ENCODE assay signal across 8 cellular contexts in the genomic region with DNA sequence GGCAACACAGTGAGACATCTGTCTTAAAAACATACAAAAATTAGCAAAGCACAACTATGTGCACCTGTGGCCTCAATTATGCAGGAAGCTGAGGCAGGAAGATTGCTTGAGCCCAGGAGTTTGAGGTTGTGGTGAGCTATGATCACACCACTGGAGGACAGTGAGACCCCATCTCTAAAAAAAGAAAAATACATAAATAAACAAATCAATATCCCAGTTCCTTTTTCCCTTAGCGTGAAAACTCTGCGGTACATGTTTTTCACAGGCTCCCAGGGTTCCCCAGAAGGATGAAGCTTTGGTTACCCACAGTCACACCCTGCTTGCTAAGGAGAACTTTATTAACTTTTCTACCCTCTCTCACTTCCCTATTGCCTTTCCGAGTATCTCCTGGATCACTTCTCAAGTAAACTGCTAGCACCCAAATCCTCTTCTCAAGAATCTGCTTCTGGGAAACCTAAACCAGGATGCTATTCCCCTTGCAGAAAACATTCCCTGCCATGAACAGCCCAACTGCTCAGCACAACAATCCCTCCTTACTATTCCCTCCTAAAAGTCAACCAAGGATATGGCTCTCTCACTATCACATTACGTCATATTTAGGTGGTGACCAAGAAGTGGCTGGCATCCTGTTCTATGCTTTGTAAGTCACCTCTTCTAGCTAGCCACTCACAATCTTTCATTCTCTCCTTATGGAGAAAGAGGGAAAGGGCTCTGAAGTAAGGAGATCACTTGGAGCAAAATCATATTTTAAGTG.
A peak's percentile ranks its signal among the peaks of the same experiment; 100 is the strongest.
DNase-seq lines count a peak whose midpoint lies in the region; ATAC-seq and TF ChIP-seq lines count a peak whose summit lies in the region.

No MANE protein-coding gene starts in this region.

- H3K27me3 Mint-ChIP-seq in effector memory CD8-positive, alpha-beta T cell, result no peaks in the 10 kb centered on the region
- H3K27me3 Mint-ChIP-seq in endothelial cell (ENCODE audit: unreplicated experiment), result no peaks in the 10 kb centered on the region

- ATAC-seq in GM18508 (IDR thresholded peaks at IDR 0.05; ENCODE audit: insufficient read depth, unreplicated experiment) (peak; percentile 43), GM21447 (IDR thresholded peaks at IDR 0.05; ENCODE audit: unreplicated experiment) (peak; percentile 72), HG03442 (IDR thresholded peaks at IDR 0.05; ENCODE audit: unreplicated experiment) (peak; percentile 47)
- ATAC-seq in effector memory CD8-positive, alpha-beta T cell (replicated peaks), result no peak

- no peak for DNase-seq in effector memory CD8-positive, alpha-beta T cell
- DNase-seq in 8988T (no peak), endothelial cell (ENCODE audit: low spot score) (no peak)
- DNase-seq in stimulated activated CD4-positive, alpha-beta T cell treated with anti-CD3 and anti-CD28 coated beads, Interleukin-1b, Interleukin-23, amount 100 ng/mL, for 48 hours, result no peak
- DNase-seq in stimulated activated CD4-positive, alpha-beta T cell treated with anti-CD3 and anti-CD28 coated beads, Interleukin-4, amount 100 ng/mL, for 4 hours, result no peak

- peak overlapping the region; percentile 90 to 93 for H3K27ac Mint-ChIP-seq in effector memory CD8-positive, alpha-beta T cell
- no peak overlapping the region for H3K27ac Mint-ChIP-seq in endothelial cell (ENCODE audit: unreplicated experiment)

- no peaks in the 10 kb centered on the region for H3K9me3 Mint-ChIP-seq in effector memory CD8-positive, alpha-beta T cell
- H3K9me3 Mint-ChIP-seq in endothelial cell (ENCODE audit: unreplicated experiment), result no peaks in the 10 kb centered on the region

- peaks cover 12% of the 10 kb centered on the region for H3K36me3 Mint-ChIP-seq in effector memory CD8-positive, alpha-beta T cell (ENCODE audit: insufficient read depth)
- peaks cover 5% of the 10 kb centered on the region for H3K36me3 Mint-ChIP-seq in endothelial cell (ENCODE audit: low read depth, unreplicated experiment)

- peaks cover 38 to 74% of the 10 kb centered on the region in 2 donors for H3K4me1 Mint-ChIP-seq in effector memory CD8-positive, alpha-beta T cell (ENCODE audit: low read depth in 2 of 2)
- H3K4me1 Mint-ChIP-seq in endothelial cell (ENCODE audit: unreplicated experiment), result peaks cover 33% of the 10 kb centered on the region

- TF ChIP-seq CTCF in endothelial cell (IDR thresholded peaks at IDR 0.05; ENCODE audit: unreplicated experiment), result no peak

- peak overlapping the region; percentile 10 to 30 for H3K4me3 Mint-ChIP-seq in effector memory CD8-positive, alpha-beta T cell
- no peak overlapping the region for H3K4me3 Mint-ChIP-seq in endothelial cell (ENCODE audit: unreplicated experiment)
